Comparison of ENCODE assay signal across 1 cellular context in genomic region chr6:15509335-15509933, GRCh38.
TF ChIP-seq lines count a peak whose summit lies in the region.

No MANE protein-coding gene starts in this region.

TF ChIP-seq in K562, 482 proteins besides CTCF, POLR2A, EP300 and RAD21 (continued from another document and continues in another):
- TF ChIP-seq THAP12 (CRISPR knock-in tag; IDR thresholded peaks at IDR 0.05) (no peak), SMC3 (conservative IDR thresholded peaks at IDR 0.05; ENCODE audit: insufficient read depth, low read depth, low read length) (no peak), KLF10 (CRISPR knock-in tag; IDR thresholded peaks at IDR 0.05) (no peak), SMARCB1 (IDR thresholded peaks at IDR 0.05; ENCODE audit: insufficient read length, low read depth) (no peak), YY1 (IDR thresholded peaks at IDR 0.05; ENCODE audit: borderline replicate concordance in 1 of 3, control insufficient read depth in 1 of 3, extremely low read depth in 1 of 3, insufficient read depth in 3 of 3, insufficient read length in 1 of 3, insufficient replicate concordance in 2 of 3, low read depth in 1 of 3, low read length in 2 of 3) (peak in 2 of 3 experiments; percentile 53 to 79), PRDM10 (IDR thresholded peaks at IDR 0.05; ENCODE audit: partially characterized antibody) (peak; percentile 76), ZC3H4 (CRISPR knock-in tag; IDR thresholded peaks at IDR 0.05; ENCODE audit: borderline replicate concordance) (no peak), DMBX1 (CRISPR knock-in tag; IDR thresholded peaks at IDR 0.05; ENCODE audit: borderline replicate concordance) (peak; percentile 92), SAFB2 (IDR thresholded peaks at IDR 0.05; ENCODE audit: borderline replicate concordance, low read depth, low read length, severe bottlenecking) (no peak), MED1 (CRISPR knock-in tag; IDR thresholded peaks at IDR 0.05; ENCODE audit: borderline replicate concordance) (no peak), CBFB (CRISPR knock-in tag; IDR thresholded peaks at IDR 0.05) (no peak), ARHGAP35 (IDR thresholded peaks at IDR 0.05; ENCODE audit: partially characterized antibody) (no peak), ELF2 (CRISPR knock-in tag; IDR thresholded peaks at IDR 0.05) (no peak; the same call in 1 of the 2 replicates), ZBTB11 (CRISPR knock-in tag; IDR thresholded peaks at IDR 0.05) (peak in 1 of 3 experiments; percentile 76; a peak in 2 of 6 replicates), ZNF280A (IDR thresholded peaks at IDR 0.05; ENCODE audit: low read depth, partially characterized antibody) (no peak), BACH1 (tag; IDR thresholded peaks at IDR 0.05) (peak; percentile 77; the same call in 1 of the 2 replicates), ZNF311 (CRISPR knock-in tag; IDR thresholded peaks at IDR 0.05) (peak; percentile 90), CEBPZ (IDR thresholded peaks at IDR 0.05; ENCODE audit: borderline replicate concordance, low read depth, low read length) (no peak), CBFA2T3 (IDR thresholded peaks at IDR 0.05) (peak; percentile 61), POLR2G (IDR thresholded peaks at IDR 0.05; ENCODE audit: low read depth, low read length) (peak; percentile 62), HEY1 (CRISPR knock-in tag; IDR thresholded peaks at IDR 0.05; ENCODE audit: borderline replicate concordance) (peak; percentile 5; the same call in 1 of the 2 replicates), HDGF (IDR thresholded peaks at IDR 0.05) (no peak), TCF15 (CRISPR knock-in tag; IDR thresholded peaks at IDR 0.05) (no peak), HBP1 (CRISPR knock-in tag; IDR thresholded peaks at IDR 0.05) (peak; percentile 66; the same call in 1 of the 2 replicates), SREBF2 (CRISPR knock-in tag; IDR thresholded peaks at IDR 0.05) (no peak), ZKSCAN3 (CRISPR knock-in tag; IDR thresholded peaks at IDR 0.05) (no peak), CREBBP (IDR thresholded peaks at IDR 0.05; ENCODE audit: low read depth, low read length) (no peak), ZNF445 (CRISPR knock-in tag; IDR thresholded peaks at IDR 0.05; ENCODE audit: low read depth) (no peak), FUS (optimal IDR thresholded peaks at IDR 0.05; ENCODE audit: low read depth, low read length) (no peak), NFE2 (IDR thresholded peaks at IDR 0.05; ENCODE audit: low read depth) (peak; percentile 78), HDAC3 (IDR thresholded peaks at IDR 0.05; ENCODE audit: borderline replicate concordance, partially characterized antibody) (no peak), PHF20 (IDR thresholded peaks at IDR 0.05; ENCODE audit: partially characterized antibody) (no peak), NONO (IDR thresholded peaks at IDR 0.05; ENCODE audit: low read depth in 2 of 2, low read length in 1 of 2) (no peak), PTRF (tag; IDR thresholded peaks at IDR 0.05) (no peak), NR2F6 (CRISPR knock-in tag; IDR thresholded peaks at IDR 0.05) (no peak), KAT8 (IDR thresholded peaks at IDR 0.05; ENCODE audit: low read depth) (no peak), ZBTB8A (IDR thresholded peaks at IDR 0.05; ENCODE audit: partially characterized antibody) (no peak), LCOR (CRISPR knock-in tag; IDR thresholded peaks at IDR 0.05) (0 out of 2 replicates have a peak, but pooled peaks have one; percentile 49), ZBTB5 (IDR thresholded peaks at IDR 0.05) (no peak), HDAC8 (tag; IDR thresholded peaks at IDR 0.05) (peak; percentile 80), TCF7 (IDR thresholded peaks at IDR 0.05; ENCODE audit: borderline replicate concordance) (no peak), NR2C2 (CRISPR knock-in tag; IDR thresholded peaks at IDR 0.05) (peak; percentile 79), NR2C2 (tag; IDR thresholded peaks at IDR 0.05) (peak; percentile 96), BRCA1 (IDR thresholded peaks at IDR 0.05) (no peak), BRCA1 (CRISPR knock-in tag; IDR thresholded peaks at IDR 0.05) (no peak), ZBTB26 (CRISPR knock-in tag; IDR thresholded peaks at IDR 0.05) (no peak), EZH2 (IDR thresholded peaks at IDR 0.05; ENCODE audit: borderline replicate concordance, low read depth, low read length) (no peak)
